ENCODE assay signal across 8 cellular contexts in the genomic region with DNA sequence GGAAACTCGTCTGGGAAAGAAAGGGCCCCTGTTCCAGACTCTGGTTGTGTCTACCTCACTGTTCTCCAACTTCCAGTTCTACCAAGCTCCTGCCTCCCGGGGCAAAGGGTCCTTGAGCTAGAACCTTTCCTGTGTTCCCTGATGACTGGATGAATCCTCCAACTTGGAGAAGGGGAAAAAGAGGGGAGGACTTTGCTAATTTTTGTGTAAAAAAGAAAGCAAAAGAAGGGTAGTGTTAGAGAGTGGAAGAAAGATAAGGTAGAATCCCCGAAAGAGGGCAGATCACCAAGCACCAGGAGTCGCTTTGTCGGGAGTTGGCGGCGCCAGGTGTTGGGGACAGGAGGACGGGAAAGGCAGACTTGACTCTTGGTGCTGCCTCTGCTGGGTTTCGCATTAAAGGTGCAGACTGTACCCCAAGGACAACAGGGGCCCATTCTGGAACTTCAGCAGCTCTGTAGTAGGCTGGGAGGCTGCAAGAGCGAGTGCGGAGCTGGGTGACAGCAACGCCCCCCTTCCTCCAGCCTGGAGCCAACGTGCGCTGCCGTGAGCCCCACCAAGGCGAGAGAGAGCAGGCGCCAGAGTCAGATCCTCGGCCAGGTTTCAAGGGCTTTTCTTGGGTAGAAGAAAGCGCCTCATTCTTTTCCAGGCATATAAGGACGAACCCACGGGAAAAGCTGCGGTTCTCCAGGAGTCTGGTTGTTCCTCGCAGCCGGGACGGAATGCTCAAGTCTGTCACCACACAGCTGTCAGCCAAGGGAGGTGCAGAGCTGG. TPM values are rescaled to one million over a fixed set of nuclear protein-coding genes. Genes with fewer than 3 reads are reported as not detected.
DNase-seq lines count a peak whose midpoint lies in the region; ATAC-seq and TF ChIP-seq lines count a peak whose summit lies in the region.

No MANE protein-coding gene starts in this region.

- intact Hi-C loops in left ventricle myocardium inferior (cut with micrococcal nuclease) (no loop called here), body of pancreas (cut with DNase I) (no loop called here)

- H3K27me3 ChIP-seq in left ventricle myocardium inferior (ENCODE audit: low read depth) (peaks cover 29% of the 10 kb centered on the region), gastroesophageal sphincter (peaks cover 40% of the 10 kb centered on the region), body of pancreas (no peaks in the 10 kb centered on the region)

- H3K36me3 ChIP-seq in left ventricle myocardium inferior (no peaks in the 10 kb centered on the region), gastroesophageal sphincter (no peaks in the 10 kb centered on the region), body of pancreas (replicated peaks in 1 of 2; ENCODE audit: insufficient read depth in 1 of 2, low read depth in 2 of 2) (no peaks in the 10 kb centered on the region)

- no peaks in the 10 kb centered on the region for H3K9me3 Mint-ChIP-seq in progenitor cell of endocrine pancreas (ENCODE audit: low read depth)

- TF ChIP-seq CTCF in left ventricle myocardium inferior (IDR thresholded peaks at IDR 0.05; ENCODE audit: borderline replicate concordance) (no peak), progenitor cell of endocrine pancreas (IDR thresholded peaks at IDR 0.05; ENCODE audit: unreplicated experiment) (no peak), gastroesophageal sphincter (IDR thresholded peaks at IDR 0.05) (no peak), body of pancreas (IDR thresholded peaks at IDR 0.05) (no peak)

- H3K27ac ChIP-seq in left ventricle myocardium inferior (replicated peaks) (no peak overlapping the region), gastroesophageal sphincter (peak overlapping the region in 2 of 4 donors; percentile 69 to 80), body of pancreas (no peak overlapping the region)

- H3K9me3 ChIP-seq in left ventricle myocardium inferior (replicated peaks) (no peaks in the 10 kb centered on the region), gastroesophageal sphincter (no peaks in the 10 kb centered on the region), body of pancreas (no peaks in the 10 kb centered on the region)

- H3K4me1 Mint-ChIP-seq in progenitor cell of endocrine pancreas (ENCODE audit: low read depth): peaks cover 10% of the 10 kb centered on the region

- WGBS in gastroesophageal sphincter (ENCODE audit: low coverage in 1 of 2), 2 donors: 20 to 60% methylated on average over 2 to 3 of the region's 25 CpGs
- 9 to 17% methylated on average over 24 to 25 of the region's 25 CpGs for WGBS in body of pancreas, 2 donors

- H3K27me3 Mint-ChIP-seq in progenitor cell of endocrine pancreas: peaks cover 23% of the 10 kb centered on the region

- H3K4me3 ChIP-seq in left ventricle myocardium inferior (peak overlapping the region; percentile 79), gastroesophageal sphincter (peak overlapping the region in 1 of 2 donors; percentile 61), body of pancreas (no peak overlapping the region)

- no peak overlapping the region for H3K27ac Mint-ChIP-seq in progenitor cell of endocrine pancreas

- DNase-seq in D341Med (ENCODE audit: low spot score) (peak; percentile 72), NCI-H510A treated with DMSO at 0.1 percent for 48 hours (lab: John Stamatoyannopoulos, UW) (peak; percentile 84), left ventricle myocardium inferior (no peak), progenitor cell of endocrine pancreas (ENCODE audit: low spot score, unreplicated experiment) (peak; percentile 14), body of pancreas (no peak), NCI-H2227 (lab: John Stamatoyannopoulos, UW; ENCODE audit: unreplicated experiment) (no peak)

- TF ChIP-seq EP300 in gastroesophageal sphincter (IDR thresholded peaks at IDR 0.05): no peak

- H3K4me3 Mint-ChIP-seq in progenitor cell of endocrine pancreas (ENCODE audit: low read depth): peak overlapping the region; percentile 82

- ATAC-seq in HG03280 (IDR thresholded peaks at IDR 0.05; ENCODE audit: unreplicated experiment) (no peak), gastroesophageal sphincter (no peak), body of pancreas (no peak)

- H3K4me1 ChIP-seq in left ventricle myocardium inferior (peaks cover 22% of the 10 kb centered on the region), gastroesophageal sphincter (peaks cover 0 to 19% (median 0%) of the 10 kb centered on the region in 3 donors), body of pancreas (peaks cover 22% of the 10 kb centered on the region)

- TF ChIP-seq POLR2A in gastroesophageal sphincter (IDR thresholded peaks at IDR 0.05) (no peak), body of pancreas (IDR thresholded peaks at IDR 0.05) (no peak)

- no peaks in the 10 kb centered on the region for H3K36me3 Mint-ChIP-seq in progenitor cell of endocrine pancreas (ENCODE audit: insufficient read depth)

RNA-seq across cellular contexts. Expression of gene DOK6, which starts 1.7 kb away (rescaled TPM):
- total RNA-seq in left ventricle myocardium inferior: 0.96 TPM
- 7.0 and 7.2 TPM in 2 replicates for total RNA-seq in progenitor cell of endocrine pancreas
- 1 to 10 TPM in 3 of 4 donors, under 1 TPM in 1; 0.62 to 3.4 (median 2.7) TPM for total RNA-seq in gastroesophageal sphincter
- under 1 TPM; under 0.01 to 0.66 TPM for total RNA-seq in body of pancreas

Comparison
In these comparisons a context has a peak if more than half of its experiments do, and no peak if none do; other contexts are left out.
1. DNase-seq: peak in D341Med (single experiment), NCI-H510A treated with DMSO at 0.1 percent for 48 hours (single experiment) and progenitor cell of endocrine pancreas (single experiment); none in left ventricle myocardium inferior (single experiment), body of pancreas (0 of 4) and NCI-H2227 (single experiment).